17 cellular contexts compared by ENCODE assay signal in genomic region chr2:65778126-65778525, GRCh38.
A peak's percentile ranks its signal among the peaks of the same experiment; 100 is the strongest.
DNase-seq lines count a peak whose midpoint lies in the region; ATAC-seq and TF ChIP-seq lines count a peak whose summit lies in the region.
"Had no signal": no experiment of that assay in that cellular context is flagged by ENCODE, and none has a peak within 500 bp of the region (broad histone marks: within the 10 kb centered on the region; RNA-seq: fewer than 3 reads in every experiment).

No MANE protein-coding gene starts in this region.

- BruUV-seq in A673 (replicated peaks; lab: Mats Ljungman, UMichigan): no TSS peak

- no peaks in the 10 kb centered on the region for H3K36me3 ChIP-seq in A673 (ENCODE audit: insufficient read depth, low read length, poor library complexity, severe bottlenecking)
- H3K36me3 ChIP-seq in H7 (replicated peaks; ENCODE audit: control insufficient read depth, insufficient read depth, low read length): no peaks in the 10 kb centered on the region

- DNase-seq in A673 (ENCODE audit: low spot score) (peak; percentile 44), H7 (peak; percentile 8), WTC11 (ENCODE audit: low spot score) (no peak), iPS DF 4.7 (ENCODE audit: extremely low read depth, low spot score) (peak; percentile 22), NCI-H2227 treated with DMSO at 0.1 percent for 48 hours (lab: John Stamatoyannopoulos, UW) (no peak), Ammon's horn (ENCODE audit: low spot score) (no peak)
- DNase-seq: CD4-positive, alpha-beta memory T cell; Kasumi-1; NCI-H1105 treated with DMSO at 0.1 percent for 48 hours; NCI-H1694 treated with DMSO at 0.1 percent for 48 hours; NCI-H446 treated with DMSO at 0.1 percent for 48 hours; NCI-H774; SHP77 treated with DMSO at 0.1 percent for 48 hours; T-helper 1 cell had no signal

- H3K9me3 ChIP-seq in A673 (ENCODE audit: low read depth, low read length, poor library complexity, severe bottlenecking): no peaks in the 10 kb centered on the region

- H3K4me3 ChIP-seq in A673 (ENCODE audit: low read depth, low read length, poor library complexity, severe bottlenecking) (no peak overlapping the region), H7 (ENCODE audit: insufficient read depth, low read depth, low read length) (no peak overlapping the region)

- no peak overlapping the region for H3K27ac Mint-ChIP-seq in WTC11
- H3K27ac Mint-ChIP-seq: CD4-positive, alpha-beta memory T cell had no signal

- no peaks in the 10 kb centered on the region for H3K9me3 Mint-ChIP-seq in WTC11

- intact Hi-C loops in A673 (cut with micrococcal nuclease; ENCODE audit: unreplicated experiment): no loop called here

- H3K27ac ChIP-seq in A673 (ENCODE audit: low read depth, low read length, poor library complexity, severe bottlenecking): no peak overlapping the region

- H3K27me3 ChIP-seq in A673 (replicated peaks; ENCODE audit: insufficient read depth, low read depth, low read length, poor library complexity) (no peaks in the 10 kb centered on the region), H7 (ENCODE audit: control insufficient read depth, insufficient read depth, low read length) (no peaks in the 10 kb centered on the region)

- H3K27me3 Mint-ChIP-seq in WTC11 (ENCODE audit: low read depth): no peaks in the 10 kb centered on the region; the same call in 1 of the 2 replicates

- ATAC-seq in WTC11 (peak; percentile 94), HG03439 (IDR thresholded peaks at IDR 0.05; ENCODE audit: unreplicated experiment) (no peak)
- ATAC-seq: Panc1, SK-N-SH treated with all-trans-retinoic acid at 6 μM for 48 hours had no signal

- peaks cover 16% of the 10 kb centered on the region for H3K4me1 Mint-ChIP-seq in WTC11
- H3K4me1 Mint-ChIP-seq: CD4-positive, alpha-beta memory T cell had no signal

- H3K4me1 ChIP-seq in A673 (ENCODE audit: insufficient read depth, low read length, poor library complexity, severe bottlenecking): peaks cover 6% of the 10 kb centered on the region

- H3K4me3 Mint-ChIP-seq in WTC11: no peak overlapping the region
- H3K4me3 Mint-ChIP-seq: CD4-positive, alpha-beta memory T cell had no signal

- TF ChIP-seq CTCF in A673 (conservative IDR thresholded peaks at IDR 0.05; ENCODE audit: low read depth, low read length) (no peak), WTC11 (IDR thresholded peaks at IDR 0.05) (no peak)

- H3K36me3 Mint-ChIP-seq in WTC11: no peaks in the 10 kb centered on the region
- H3K36me3 Mint-ChIP-seq: CD4-positive, alpha-beta memory T cell had no signal

- CTCF ChIA-PET in A673 (lab: Charles Lee) (no interaction called here), WTC11 (lab: Charles Lee) (no interaction called here)

- POLR2A ChIA-PET in A673 (lab: Charles Lee; ENCODE audit: low non-redundant PET): no interaction called here
- POLR2A ChIA-PET in WTC11 (lab: Charles Lee): no interaction called here

TF ChIP-seq in WTC11, 78 proteins besides CTCF, POLR2A, EP300 and RAD21:
- TF ChIP-seq ZNF671 (CRISPR knock-in tag; IDR thresholded peaks at IDR 0.05) (no peak), SP1 (CRISPR knock-in tag; conservative IDR thresholded peaks at IDR 0.05) (no peak), ZNF281 (CRISPR knock-in tag; IDR thresholded peaks at IDR 0.05) (no peak), CREM (CRISPR knock-in tag; IDR thresholded peaks at IDR 0.05) (no peak), ZNF512 (CRISPR knock-in tag; IDR thresholded peaks at IDR 0.05; ENCODE audit: borderline replicate concordance) (no peak)
- TF ChIP-seq, protein P1, sequence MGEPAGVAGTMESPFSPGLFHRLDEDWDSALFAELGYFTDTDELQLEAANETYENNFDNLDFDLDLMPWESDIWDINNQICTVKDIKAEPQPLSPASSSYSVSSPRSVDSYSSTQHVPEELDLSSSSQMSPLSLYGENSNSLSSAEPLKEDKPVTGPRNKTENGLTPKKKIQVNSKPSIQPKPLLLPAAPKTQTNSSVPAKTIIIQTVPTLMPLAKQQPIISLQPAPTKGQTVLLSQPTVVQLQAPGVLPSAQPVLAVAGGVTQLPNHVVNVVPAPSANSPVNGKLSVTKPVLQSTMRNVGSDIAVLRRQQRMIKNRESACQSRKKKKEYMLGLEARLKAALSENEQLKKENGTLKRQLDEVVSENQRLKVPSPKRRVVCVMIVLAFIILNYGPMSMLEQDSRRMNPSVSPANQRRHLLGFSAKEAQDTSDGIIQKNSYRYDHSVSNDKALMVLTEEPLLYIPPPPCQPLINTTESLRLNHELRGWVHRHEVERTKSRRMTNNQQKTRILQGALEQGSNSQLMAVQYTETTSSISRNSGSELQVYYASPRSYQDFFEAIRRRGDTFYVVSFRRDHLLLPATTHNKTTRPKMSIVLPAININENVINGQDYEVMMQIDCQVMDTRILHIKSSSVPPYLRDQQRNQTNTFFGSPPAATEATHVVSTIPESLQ (CRISPR knock-in tag; IDR thresholded peaks at IDR 0.05): no peak
- TF ChIP-seq, protein P2, sequence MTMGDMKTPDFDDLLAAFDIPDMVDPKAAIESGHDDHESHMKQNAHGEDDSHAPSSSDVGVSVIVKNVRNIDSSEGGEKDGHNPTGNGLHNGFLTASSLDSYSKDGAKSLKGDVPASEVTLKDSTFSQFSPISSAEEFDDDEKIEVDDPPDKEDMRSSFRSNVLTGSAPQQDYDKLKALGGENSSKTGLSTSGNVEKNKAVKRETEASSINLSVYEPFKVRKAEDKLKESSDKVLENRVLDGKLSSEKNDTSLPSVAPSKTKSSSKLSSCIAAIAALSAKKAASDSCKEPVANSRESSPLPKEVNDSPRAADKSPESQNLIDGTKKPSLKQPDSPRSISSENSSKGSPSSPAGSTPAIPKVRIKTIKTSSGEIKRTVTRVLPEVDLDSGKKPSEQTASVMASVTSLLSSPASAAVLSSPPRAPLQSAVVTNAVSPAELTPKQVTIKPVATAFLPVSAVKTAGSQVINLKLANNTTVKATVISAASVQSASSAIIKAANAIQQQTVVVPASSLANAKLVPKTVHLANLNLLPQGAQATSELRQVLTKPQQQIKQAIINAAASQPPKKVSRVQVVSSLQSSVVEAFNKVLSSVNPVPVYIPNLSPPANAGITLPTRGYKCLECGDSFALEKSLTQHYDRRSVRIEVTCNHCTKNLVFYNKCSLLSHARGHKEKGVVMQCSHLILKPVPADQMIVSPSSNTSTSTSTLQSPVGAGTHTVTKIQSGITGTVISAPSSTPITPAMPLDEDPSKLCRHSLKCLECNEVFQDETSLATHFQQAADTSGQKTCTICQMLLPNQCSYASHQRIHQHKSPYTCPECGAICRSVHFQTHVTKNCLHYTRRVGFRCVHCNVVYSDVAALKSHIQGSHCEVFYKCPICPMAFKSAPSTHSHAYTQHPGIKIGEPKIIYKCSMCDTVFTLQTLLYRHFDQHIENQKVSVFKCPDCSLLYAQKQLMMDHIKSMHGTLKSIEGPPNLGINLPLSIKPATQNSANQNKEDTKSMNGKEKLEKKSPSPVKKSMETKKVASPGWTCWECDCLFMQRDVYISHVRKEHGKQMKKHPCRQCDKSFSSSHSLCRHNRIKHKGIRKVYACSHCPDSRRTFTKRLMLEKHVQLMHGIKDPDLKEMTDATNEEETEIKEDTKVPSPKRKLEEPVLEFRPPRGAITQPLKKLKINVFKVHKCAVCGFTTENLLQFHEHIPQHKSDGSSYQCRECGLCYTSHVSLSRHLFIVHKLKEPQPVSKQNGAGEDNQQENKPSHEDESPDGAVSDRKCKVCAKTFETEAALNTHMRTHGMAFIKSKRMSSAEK (CRISPR knock-in tag; IDR thresholded peaks at IDR 0.05; ENCODE audit: borderline replicate concordance): no peak
- TF ChIP-seq, protein P3, sequence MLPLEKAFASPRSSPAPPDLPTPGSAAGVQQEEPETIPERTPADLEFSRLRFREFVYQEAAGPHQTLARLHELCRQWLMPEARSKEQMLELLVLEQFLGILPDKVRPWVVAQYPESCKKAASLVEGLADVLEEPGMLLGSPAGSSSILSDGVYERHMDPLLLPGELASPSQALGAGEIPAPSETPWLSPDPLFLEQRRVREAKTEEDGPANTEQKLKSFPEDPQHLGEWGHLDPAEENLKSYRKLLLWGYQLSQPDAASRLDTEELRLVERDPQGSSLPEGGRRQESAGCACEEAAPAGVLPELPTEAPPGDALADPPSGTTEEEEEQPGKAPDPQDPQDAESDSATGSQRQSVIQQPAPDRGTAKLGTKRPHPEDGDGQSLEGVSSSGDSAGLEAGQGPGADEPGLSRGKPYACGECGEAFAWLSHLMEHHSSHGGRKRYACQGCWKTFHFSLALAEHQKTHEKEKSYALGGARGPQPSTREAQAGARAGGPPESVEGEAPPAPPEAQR (CRISPR knock-in tag; IDR thresholded peaks at IDR 0.05): no peak

Comparison
In these comparisons a context has a peak if more than half of its experiments do, and no peak if none do; other contexts are left out.
1. DNase-seq: peak in A673 (single experiment), H7 (single experiment) and iPS DF 4.7 (single experiment); none in WTC11 (single experiment), NCI-H2227 treated with DMSO at 0.1 percent for 48 hours (single experiment) and Ammon's horn (single experiment).